In the genomic region with DNA sequence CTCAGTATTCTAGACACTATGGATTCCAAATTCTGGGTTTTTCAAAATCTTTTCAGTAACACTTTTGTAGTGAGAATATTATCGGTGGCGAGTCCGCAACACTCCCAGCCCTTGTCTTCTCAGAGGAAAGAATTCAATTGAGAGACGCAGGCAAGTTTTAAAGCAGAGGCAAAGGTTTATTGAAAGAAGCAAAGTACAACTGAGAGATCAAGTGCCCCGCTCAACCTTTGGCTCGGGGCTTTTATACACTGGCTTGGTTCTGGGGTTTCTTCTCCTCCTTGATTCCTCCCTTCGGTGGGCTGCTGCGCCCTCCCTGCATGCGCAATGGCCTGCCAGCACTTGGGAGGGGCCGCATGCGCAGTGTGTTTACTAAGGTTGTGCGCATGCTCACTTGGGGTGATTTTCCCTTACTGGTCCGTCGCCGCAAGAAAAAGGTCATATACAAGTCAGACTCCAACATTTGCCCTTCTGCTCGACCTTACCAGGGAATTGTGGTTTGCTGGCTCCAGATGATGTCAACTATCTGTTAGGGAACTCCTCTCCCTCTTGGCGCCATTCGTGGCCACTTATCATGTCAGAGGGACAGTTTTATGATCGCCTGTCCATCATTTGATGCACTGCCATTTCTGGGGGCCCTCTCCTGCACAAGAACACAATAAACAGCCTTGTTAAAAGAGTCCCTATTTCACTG, we compare ENCODE assay signal across 1 cellular context.
TF ChIP-seq lines count a peak whose summit lies in the region.

No MANE protein-coding gene starts in this region.

TF ChIP-seq in A549, 52 proteins besides CTCF, POLR2A, EP300 and RAD21 (continued from another document):
- TF ChIP-seq USF2 (IDR thresholded peaks at IDR 0.05) = no peak
